ENCODE assay signal across 34 cellular contexts in the genomic region with DNA sequence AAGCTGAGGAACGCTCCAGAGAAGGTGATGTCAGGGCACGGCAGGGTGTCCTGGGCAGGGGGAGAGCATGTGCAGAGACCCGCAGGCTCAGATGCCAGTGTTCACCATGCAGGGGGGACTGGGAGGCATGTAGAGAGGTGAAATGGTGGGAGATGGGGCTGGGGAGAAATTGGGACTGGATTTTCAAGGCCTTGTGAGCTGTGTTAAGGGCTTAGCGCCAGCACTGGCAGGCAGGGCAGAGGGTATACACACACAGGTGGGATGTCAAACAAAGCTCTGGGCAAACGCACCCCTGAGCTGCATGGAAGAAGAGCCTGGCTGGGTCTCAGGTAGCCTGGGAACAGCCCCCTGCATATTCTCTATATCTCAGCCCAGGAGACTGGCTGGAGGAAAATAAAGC.
"Had no signal": no experiment of that assay in that cellular context is flagged by ENCODE, and none has a peak within 500 bp of the region (broad histone marks: within the 10 kb centered on the region; RNA-seq: fewer than 3 reads in every experiment).

No MANE protein-coding gene starts in this region.

- H3K4me3 ChIP-seq: ascending aorta, breast epithelium, cardiac muscle cell, colonic mucosa, esophagus squamous epithelium, gastroesophageal sphincter, heart right ventricle had no signal

- H3K9me3 ChIP-seq: colonic mucosa, esophagus squamous epithelium had no signal

- H3K27me3 ChIP-seq: ascending aorta, breast epithelium, cardiac muscle cell, colonic mucosa, esophagus squamous epithelium, gastroesophageal sphincter, heart right ventricle had no signal

- H3K27me3 Mint-ChIP-seq: activated CD4-positive, alpha-beta memory T cell treated with anti-CD3 and anti-CD28 coated beads, Interleukin-2, amount 10 ng/mL, durations not matched to agents 7 days and 5 days; activated CD4-positive, alpha-beta T cell treated with anti-CD3 and anti-CD28 coated beads for 36 hours; activated CD4-positive, alpha-beta T cell treated with anti-CD3 and anti-CD28 coated beads, Interleukin-2, amount 10 ng/mL, durations not matched to agents 7 days and 5 days; activated naive CD4-positive, alpha-beta T cell treated with anti-CD3 and anti-CD28 coated beads, Interleukin-2, amount 10 ng/mL, durations not matched to agents 7 days and 5 days; activated naive CD8-positive, alpha-beta T cell treated with anti-CD3 and anti-CD28 coated beads, Interleukin-2, amount 10 ng/mL, durations not matched to agents 7 days and 5 days; activated T-cell treated with anti-CD3 and anti-CD28 coated beads, Interleukin-2, amount 50 U/mL, for 24 hours had no signal

- H3K27ac Mint-ChIP-seq: activated CD4-positive, alpha-beta memory T cell treated with anti-CD3 and anti-CD28 coated beads, Interleukin-2, amount 10 ng/mL, durations not matched to agents 7 days and 5 days; activated CD4-positive, alpha-beta T cell treated with anti-CD3 and anti-CD28 coated beads for 36 hours; activated CD4-positive, alpha-beta T cell treated with anti-CD3 and anti-CD28 coated beads, Interleukin-2, amount 10 ng/mL, durations not matched to agents 7 days and 5 days; activated naive CD4-positive, alpha-beta T cell treated with anti-CD3 and anti-CD28 coated beads, Interleukin-2, amount 10 ng/mL, durations not matched to agents 7 days and 5 days; activated naive CD4-positive, alpha-beta T cell treated with anti-CD3 and anti-CD28 coated beads, Interleukin-2, amount 50 U/mL, for 72 hours; activated naive CD8-positive, alpha-beta T cell treated with anti-CD3 and anti-CD28 coated beads, Interleukin-2, amount 10 ng/mL, durations not matched to agents 7 days and 5 days; activated T-cell treated with anti-CD3 and anti-CD28 coated beads, Interleukin-2, amount 50 U/mL, for 24 hours; activated T-cell treated with anti-CD3 and anti-CD28 coated beads, Interleukin-2, amount 50 U/mL, for 72 hours; T-helper 1 cell treated with Interleukin-12 subunit alpha and Interleukin-12 subunit beta and Interleukin-4 antibody, amounts not matched to agents 30 μg/mL and 1 μg/mL, for 36 hours; T-helper 2 cell treated with Interferon-gamma antibody and Interleukin-4, amounts not matched to agents 5 μg/mL and 100 μg/mL, for 36 hours had no signal

- H3K36me3 ChIP-seq: ascending aorta, breast epithelium, cardiac muscle cell, colonic mucosa, esophagus squamous epithelium, gastroesophageal sphincter, heart right ventricle, WERI-Rb-1 had no signal

- DNase-seq: activated CD4-positive, alpha-beta memory T cell treated with anti-CD3 and anti-CD28 coated beads, Interleukin-2, amount 10 ng/mL, durations not matched to agents 7 days and 5 days; activated CD4-positive, alpha-beta T cell treated with anti-CD3 and anti-CD28 coated beads for 36 hours; activated CD4-positive, alpha-beta T cell treated with anti-CD3 and anti-CD28 coated beads, Interleukin-2, amount 10 ng/mL, durations not matched to agents 7 days and 5 days; activated CD4-positive, alpha-beta T cell treated with anti-CD3 and anti-CD28 coated beads, Interleukin-2, amount 50 U/mL, for 4 hours; activated CD4-positive, CD25-positive, alpha-beta regulatory T cell; activated CD4-positive, CD25-positive, alpha-beta regulatory T cell treated with anti-CD3 and anti-CD28 coated beads, Interleukin-2, amount 50 U/mL, for 72 hours; activated CD8-positive, alpha-beta memory T cell treated with anti-CD3 and anti-CD28 coated beads, Interleukin-2, amount 50 U/mL, for 48 hours; activated gamma-delta T cell; activated naive CD4-positive, alpha-beta T cell; activated naive CD4-positive, alpha-beta T cell treated with anti-CD3 and anti-CD28 coated beads, Interleukin-2, amount 10 ng/mL, durations not matched to agents 7 days and 5 days; activated naive CD8-positive, alpha-beta T cell treated with anti-CD3 and anti-CD28 coated beads, Interleukin-2, amount 10 ng/mL, durations not matched to agents 7 days and 5 days; activated T-cell treated with anti-CD3 and anti-CD28 coated beads for 4 hours; activated T-cell treated with anti-CD3 and anti-CD28 coated beads, Interleukin-2, amount 50 U/mL, for 24 hours; activated T-cell treated with anti-CD3 and anti-CD28 coated beads, Interleukin-2, amount 50 U/mL, for 72 hours; central memory CD4-positive, alpha-beta T cell; cerebellar nuclear complex; colonic mucosa; effector CD8-positive, alpha-beta T cell; esophagus squamous epithelium; foreskin melanocyte; heart right ventricle; T1000; WERI-Rb-1 had no signal

- ATAC-seq: activated CD4-positive, alpha-beta T cell treated with anti-CD3 and anti-CD28 coated beads for 36 hours; activated naive CD4-positive, alpha-beta T cell treated with anti-CD3 and anti-CD28 coated beads, Interleukin-2, amount 50 U/mL, for 72 hours; activated T-cell treated with anti-CD3 and anti-CD28 coated beads, Interleukin-2, amount 50 U/mL, for 72 hours; gastroesophageal sphincter; heart right ventricle had no signal

- H3K4me3 Mint-ChIP-seq: activated CD4-positive, alpha-beta memory T cell treated with anti-CD3 and anti-CD28 coated beads, Interleukin-2, amount 10 ng/mL, durations not matched to agents 7 days and 5 days; activated CD4-positive, alpha-beta T cell treated with anti-CD3 and anti-CD28 coated beads for 36 hours; activated CD4-positive, alpha-beta T cell treated with anti-CD3 and anti-CD28 coated beads, Interleukin-2, amount 10 ng/mL, durations not matched to agents 7 days and 5 days; activated naive CD4-positive, alpha-beta T cell treated with anti-CD3 and anti-CD28 coated beads, Interleukin-2, amount 10 ng/mL, durations not matched to agents 7 days and 5 days; activated naive CD8-positive, alpha-beta T cell treated with anti-CD3 and anti-CD28 coated beads, Interleukin-2, amount 10 ng/mL, durations not matched to agents 7 days and 5 days; activated T-cell treated with anti-CD3 and anti-CD28 coated beads, Interleukin-2, amount 50 U/mL, for 24 hours; activated T-cell treated with anti-CD3 and anti-CD28 coated beads, Interleukin-2, amount 50 U/mL, for 72 hours; brain; T-helper 1 cell treated with Interleukin-12 subunit alpha and Interleukin-12 subunit beta and Interleukin-4 antibody, amounts not matched to agents 30 μg/mL and 1 μg/mL, for 36 hours; T-helper 2 cell treated with Interferon-gamma antibody and Interleukin-4, amounts not matched to agents 5 μg/mL and 100 μg/mL, for 36 hours had no signal

- H3K9me3 Mint-ChIP-seq: activated CD4-positive, alpha-beta memory T cell treated with anti-CD3 and anti-CD28 coated beads, Interleukin-2, amount 10 ng/mL, durations not matched to agents 7 days and 5 days; activated CD4-positive, alpha-beta T cell treated with anti-CD3 and anti-CD28 coated beads, Interleukin-2, amount 10 ng/mL, durations not matched to agents 7 days and 5 days; activated T-cell treated with anti-CD3 and anti-CD28 coated beads, Interleukin-2, amount 50 U/mL, for 24 hours; T-helper 1 cell treated with Interleukin-12 subunit alpha and Interleukin-12 subunit beta and Interleukin-4 antibody, amounts not matched to agents 30 μg/mL and 1 μg/mL, for 36 hours; T-helper 2 cell treated with Interferon-gamma antibody and Interleukin-4, amounts not matched to agents 5 μg/mL and 100 μg/mL, for 36 hours had no signal

- H3K27ac ChIP-seq: ascending aorta, breast epithelium, cardiac muscle cell, colonic mucosa, epithelial cell of prostate, esophagus squamous epithelium, gastroesophageal sphincter, heart right ventricle, WERI-Rb-1 had no signal

- H3K36me3 Mint-ChIP-seq: activated naive CD4-positive, alpha-beta T cell treated with anti-CD3 and anti-CD28 coated beads, Interleukin-2, amount 10 ng/mL, durations not matched to agents 7 days and 5 days; activated naive CD8-positive, alpha-beta T cell treated with anti-CD3 and anti-CD28 coated beads, Interleukin-2, amount 10 ng/mL, durations not matched to agents 7 days and 5 days had no signal

- H3K4me1 Mint-ChIP-seq: activated CD4-positive, alpha-beta memory T cell treated with anti-CD3 and anti-CD28 coated beads, Interleukin-2, amount 10 ng/mL, durations not matched to agents 7 days and 5 days; activated CD4-positive, alpha-beta T cell treated with anti-CD3 and anti-CD28 coated beads for 36 hours; activated CD4-positive, alpha-beta T cell treated with anti-CD3 and anti-CD28 coated beads, Interleukin-2, amount 10 ng/mL, durations not matched to agents 7 days and 5 days; activated naive CD4-positive, alpha-beta T cell treated with anti-CD3 and anti-CD28 coated beads, Interleukin-2, amount 10 ng/mL, durations not matched to agents 7 days and 5 days; activated naive CD8-positive, alpha-beta T cell treated with anti-CD3 and anti-CD28 coated beads, Interleukin-2, amount 10 ng/mL, durations not matched to agents 7 days and 5 days had no signal

- H3K4me1 ChIP-seq: ascending aorta, breast epithelium, colonic mucosa, gastroesophageal sphincter, heart right ventricle had no signal

- FAIRE-seq: endometrium, endothelial cell of umbilical vein had no signal
